2 cellular contexts compared by ENCODE assay signal in genomic region chr4:173212379-173212778, GRCh38.
TF ChIP-seq lines count a peak whose summit lies in the region.

No MANE protein-coding gene starts in this region.

TF ChIP-seq in HCT116, 20 proteins besides CTCF, POLR2A, EP300 and RAD21 (continued from another document):
- TF ChIP-seq, protein P1, sequence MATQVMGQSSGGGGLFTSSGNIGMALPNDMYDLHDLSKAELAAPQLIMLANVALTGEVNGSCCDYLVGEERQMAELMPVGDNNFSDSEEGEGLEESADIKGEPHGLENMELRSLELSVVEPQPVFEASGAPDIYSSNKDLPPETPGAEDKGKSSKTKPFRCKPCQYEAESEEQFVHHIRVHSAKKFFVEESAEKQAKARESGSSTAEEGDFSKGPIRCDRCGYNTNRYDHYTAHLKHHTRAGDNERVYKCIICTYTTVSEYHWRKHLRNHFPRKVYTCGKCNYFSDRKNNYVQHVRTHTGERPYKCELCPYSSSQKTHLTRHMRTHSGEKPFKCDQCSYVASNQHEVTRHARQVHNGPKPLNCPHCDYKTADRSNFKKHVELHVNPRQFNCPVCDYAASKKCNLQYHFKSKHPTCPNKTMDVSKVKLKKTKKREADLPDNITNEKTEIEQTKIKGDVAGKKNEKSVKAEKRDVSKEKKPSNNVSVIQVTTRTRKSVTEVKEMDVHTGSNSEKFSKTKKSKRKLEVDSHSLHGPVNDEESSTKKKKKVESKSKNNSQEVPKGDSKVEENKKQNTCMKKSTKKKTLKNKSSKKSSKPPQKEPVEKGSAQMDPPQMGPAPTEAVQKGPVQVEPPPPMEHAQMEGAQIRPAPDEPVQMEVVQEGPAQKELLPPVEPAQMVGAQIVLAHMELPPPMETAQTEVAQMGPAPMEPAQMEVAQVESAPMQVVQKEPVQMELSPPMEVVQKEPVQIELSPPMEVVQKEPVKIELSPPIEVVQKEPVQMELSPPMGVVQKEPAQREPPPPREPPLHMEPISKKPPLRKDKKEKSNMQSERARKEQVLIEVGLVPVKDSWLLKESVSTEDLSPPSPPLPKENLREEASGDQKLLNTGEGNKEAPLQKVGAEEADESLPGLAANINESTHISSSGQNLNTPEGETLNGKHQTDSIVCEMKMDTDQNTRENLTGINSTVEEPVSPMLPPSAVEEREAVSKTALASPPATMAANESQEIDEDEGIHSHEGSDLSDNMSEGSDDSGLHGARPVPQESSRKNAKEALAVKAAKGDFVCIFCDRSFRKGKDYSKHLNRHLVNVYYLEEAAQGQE (IDR thresholded peaks at IDR 0.05; ENCODE audit: low read depth), result no peak
- TF ChIP-seq ELF1 (IDR thresholded peaks at IDR 0.05; ENCODE audit: borderline replicate concordance, low read depth) (no peak), CEBPB (IDR thresholded peaks at IDR 0.05; ENCODE audit: low read depth) (no peak), TCF7L2 (IDR thresholded peaks at IDR 0.05; ENCODE audit: borderline replicate concordance, extremely low read depth, insufficient read depth, insufficient read length) (no peak), CBX3 (IDR thresholded peaks at IDR 0.05; ENCODE audit: low read depth) (no peak)
- TF ChIP-seq, protein P2, sequence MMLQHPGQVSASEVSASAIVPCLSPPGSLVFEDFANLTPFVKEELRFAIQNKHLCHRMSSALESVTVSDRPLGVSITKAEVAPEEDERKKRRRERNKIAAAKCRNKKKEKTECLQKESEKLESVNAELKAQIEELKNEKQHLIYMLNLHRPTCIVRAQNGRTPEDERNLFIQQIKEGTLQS (IDR thresholded peaks at IDR 0.05), result no peak

TF ChIP-seq in SK-N-SH treated with all-trans-retinoic acid at 6 μM for 48 hours, 23 proteins besides CTCF, POLR2A, EP300 and RAD21 (continued from another document):
- no peak for TF ChIP-seq RARB (CRISPR knock-in tag; IDR thresholded peaks at IDR 0.05)
